Comparison of ENCODE assay signal across 9 cellular contexts in the genomic region with DNA sequence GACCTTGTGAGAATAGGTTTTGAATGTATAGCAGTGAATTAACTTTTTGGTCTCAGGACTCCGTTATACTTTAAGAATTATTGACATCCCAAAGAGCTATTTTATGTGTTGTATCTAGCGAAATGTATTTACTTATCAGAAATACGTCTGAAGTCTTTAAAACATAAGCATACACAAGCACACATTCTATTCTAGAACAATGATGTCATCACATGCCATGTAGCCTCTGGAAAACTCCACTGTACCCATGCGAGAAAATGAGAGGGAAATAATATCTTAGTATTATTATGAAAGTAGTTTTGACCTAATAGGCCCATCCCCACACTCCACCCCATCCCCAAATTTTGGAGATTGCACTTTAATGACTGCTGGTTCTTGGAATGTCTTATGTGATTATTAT. TPM values are rescaled to one million over a fixed set of nuclear protein-coding genes. Genes with fewer than 3 reads are reported as not detected.
DNase-seq lines count a peak whose midpoint lies in the region; ATAC-seq and TF ChIP-seq lines count a peak whose summit lies in the region.
"Had no signal": no experiment of that assay in that cellular context is flagged by ENCODE, and none has a peak within 500 bp of the region (broad histone marks: within the 10 kb centered on the region; RNA-seq: fewer than 3 reads in every experiment).

No MANE protein-coding gene starts in this region.

- no peak overlapping the region for H3K27ac ChIP-seq in left lung
- H3K27ac ChIP-seq in esophagus squamous epithelium, result peak overlapping the region in 2 of 4 donors; percentile 95 to 97

- TF ChIP-seq POLR2A in esophagus squamous epithelium (IDR thresholded peaks at IDR 0.05), result no peak

- H3K27me3 ChIP-seq in left lung (no peaks in the 10 kb centered on the region), esophagus squamous epithelium (no peaks in the 10 kb centered on the region)
- H3K27me3 ChIP-seq: testis had no signal

- no peaks in the 10 kb centered on the region for H3K9me3 Mint-ChIP-seq in activated naive CD4-positive, alpha-beta T cell treated with anti-CD3 and anti-CD28 coated beads for 36 hours
- peaks cover 6 to 7% of the 10 kb centered on the region in 2 donors for H3K9me3 Mint-ChIP-seq in activated naive CD4-positive, alpha-beta T cell treated with anti-CD3 and anti-CD28 coated beads, Interleukin-2, amount 50 U/mL, for 72 hours
- no peaks in the 10 kb centered on the region for H3K9me3 Mint-ChIP-seq in type B pancreatic cell

- H3K36me3 ChIP-seq in left lung, result peaks cover 0 to 44% of the 10 kb centered on the region in 2 donors
- peaks cover 0 to 46% (median 3%) of the 10 kb centered on the region in 3 donors for H3K36me3 ChIP-seq in esophagus squamous epithelium

- no peak for ATAC-seq in activated naive CD4-positive, alpha-beta T cell treated with anti-CD3 and anti-CD28 coated beads, Interleukin-2, amount 50 U/mL, for 72 hours
- ATAC-seq in left lung, result no peak
- no peak for ATAC-seq in GM21717 (IDR thresholded peaks at IDR 0.05; ENCODE audit: unreplicated experiment)

- H3K4me3 Mint-ChIP-seq in activated naive CD4-positive, alpha-beta T cell treated with anti-CD3 and anti-CD28 coated beads for 36 hours, result peak overlapping the region; percentile 90
- peak overlapping the region; percentile 96 for H3K4me3 Mint-ChIP-seq in type B pancreatic cell

- no peak for DNase-seq in activated naive CD4-positive, alpha-beta T cell treated with anti-CD3 and anti-CD28 coated beads for 36 hours
- no peak for DNase-seq in activated naive CD4-positive, alpha-beta T cell treated with anti-CD3 and anti-CD28 coated beads, Interleukin-2, amount 50 U/mL, for 72 hours (ENCODE audit: low spot score in 2 of 2)
- DNase-seq in astrocyte of the spinal cord (ENCODE audit: low read depth, low spot score) (peak; percentile 36), left lung (no peak), type B pancreatic cell (ENCODE audit: extremely low spot score, unreplicated experiment) (no peak), KG1 (lab: John Stamatoyannopoulos, UW) (no peak), esophagus squamous epithelium (lab: John Stamatoyannopoulos, UW) (no peak)
- DNase-seq: testis had no signal

- TF ChIP-seq CTCF in astrocyte of the spinal cord (IDR thresholded peaks at IDR 0.05; ENCODE audit: low read depth, low read length), result no peak
- TF ChIP-seq CTCF in left lung (IDR thresholded peaks at IDR 0.05), result no peak
- TF ChIP-seq CTCF in type B pancreatic cell (conservative IDR thresholded peaks at IDR 0.05), result no peak
- TF ChIP-seq CTCF in esophagus squamous epithelium (IDR thresholded peaks at IDR 0.05), result no peak

- 47 to 60% methylated on average over 4 of the region's 4 CpGs for WGBS in esophagus squamous epithelium, 2 donors

- H3K4me3 ChIP-seq in astrocyte of the spinal cord (ENCODE audit: low read depth, low read length) (peak overlapping the region; percentile 95), left lung (peak overlapping the region; percentile 74 to 93), esophagus squamous epithelium (peak overlapping the region in 2 of 4 donors; percentile 90 to 96)

- peak overlapping the region; percentile 93 for H3K27ac Mint-ChIP-seq in activated naive CD4-positive, alpha-beta T cell treated with anti-CD3 and anti-CD28 coated beads for 36 hours
- peak overlapping the region in 1 of 2 donors; percentile 97 for H3K27ac Mint-ChIP-seq in activated naive CD4-positive, alpha-beta T cell treated with anti-CD3 and anti-CD28 coated beads, Interleukin-2, amount 50 U/mL, for 72 hours
- peak overlapping the region; percentile 84 for H3K27ac Mint-ChIP-seq in type B pancreatic cell

- H3K4me1 Mint-ChIP-seq in activated naive CD4-positive, alpha-beta T cell treated with anti-CD3 and anti-CD28 coated beads for 36 hours (ENCODE audit: low read depth), result peaks cover 76% of the 10 kb centered on the region
- peaks cover 35% of the 10 kb centered on the region for H3K4me1 Mint-ChIP-seq in type B pancreatic cell (ENCODE audit: unreplicated experiment)

- no peaks in the 10 kb centered on the region for H3K27me3 Mint-ChIP-seq in activated naive CD4-positive, alpha-beta T cell treated with anti-CD3 and anti-CD28 coated beads for 36 hours (ENCODE audit: low read depth)
- H3K27me3 Mint-ChIP-seq in type B pancreatic cell, result no peaks in the 10 kb centered on the region

- H3K36me3 Mint-ChIP-seq in activated naive CD4-positive, alpha-beta T cell treated with anti-CD3 and anti-CD28 coated beads for 36 hours (ENCODE audit: low read depth), result peaks cover 40% of the 10 kb centered on the region
- peaks cover 45 to 54% of the 10 kb centered on the region in 2 donors for H3K36me3 Mint-ChIP-seq in activated naive CD4-positive, alpha-beta T cell treated with anti-CD3 and anti-CD28 coated beads, Interleukin-2, amount 50 U/mL, for 72 hours
- H3K36me3 Mint-ChIP-seq in type B pancreatic cell, result peaks cover 37% of the 10 kb centered on the region

- CTCF ChIA-PET in activated naive CD4-positive, alpha-beta T cell treated with anti-CD3 and anti-CD28 coated beads for 36 hours (lab: Charles Lee), result interaction anchor here (0.8 to 1.8 kb wide), 4 partner anchors 25 to 153 kb away, joined by 3 to 8 read pairs (median 4); no protein-coding TSS in a partner anchor

- intact Hi-C loops in activated naive CD4-positive, alpha-beta T cell treated with anti-CD3 and anti-CD28 coated beads for 36 hours (cut with micrococcal nuclease), result loop anchor here (5.0 to 10.0 kb wide), 4 partner anchors 627 to 1466 kb away; partner anchors contain the start of genes RFX7, SLTM and ZNF280D
- intact Hi-C loops in left lung (cut with DNase I), result no loop called here
- intact Hi-C loops in esophagus squamous epithelium (cut with DNase I), result no loop called here

- H3K9me3 ChIP-seq in left lung, result no peaks in the 10 kb centered on the region
- no peaks in the 10 kb centered on the region for H3K9me3 ChIP-seq in esophagus squamous epithelium
- H3K9me3 ChIP-seq: testis had no signal

- in situ Hi-C loops in astrocyte of the spinal cord (cut with HindIII; ENCODE audit: low sequenced_read_pairs), result no loop called here

- peaks cover 8 to 39% of the 10 kb centered on the region in 2 donors for H3K4me1 ChIP-seq in left lung
- H3K4me1 ChIP-seq in esophagus squamous epithelium, result peaks cover 5 to 50% (median 5%) of the 10 kb centered on the region in 3 donors

RNA-seq across cellular contexts. Expression of gene POLR2M, which starts 1.5 kb away (rescaled TPM):
- total RNA-seq in activated naive CD4-positive, alpha-beta T cell treated with anti-CD3 and anti-CD28 coated beads for 36 hours, result 100 to 1,000 TPM; 107 to 114 TPM
- 10 to 100 TPM; 87.6 to 94.1 TPM for total RNA-seq in activated naive CD4-positive, alpha-beta T cell treated with anti-CD3 and anti-CD28 coated beads, Interleukin-2, amount 50 U/mL, for 72 hours
- 10 to 100 TPM; 56.2 to 57.3 TPM for total RNA-seq in left lung
- 50.7 and 76.4 TPM in 2 replicates for total RNA-seq in type B pancreatic cell (ENCODE audit: low replicate concordance)
- 100 to 1,000 TPM in 2 of 4 donors, 10 to 100 TPM in 2; 14.5 to 839 (median 71.7) TPM for total RNA-seq in esophagus squamous epithelium
